23 cellular contexts compared by ENCODE assay signal in genomic region chr2:197054437-197054836, GRCh38.
A peak's percentile ranks its signal among the peaks of the same experiment; 100 is the strongest.
DNase-seq lines count a peak whose midpoint lies in the region; ATAC-seq, FAIRE-seq and TF ChIP-seq lines count a peak whose summit lies in the region.
"Had no signal": no experiment of that assay in that cellular context is flagged by ENCODE, and none has a peak within 500 bp of the region (broad histone marks: within the 10 kb centered on the region; RNA-seq: fewer than 3 reads in every experiment).

No MANE protein-coding gene starts in this region.

- H3K4me3 ChIP-seq in CD8-positive, alpha-beta memory T cell (ENCODE audit: low read length): no peak overlapping the region
- H3K4me3 ChIP-seq in astrocyte (ENCODE audit: insufficient read depth, low read depth, low read length): no peak overlapping the region
- H3K4me3 ChIP-seq: gastrocnemius medialis, HAP-1, smooth muscle cell, stomach, transverse colon had no signal

- no peak overlapping the region for H3K9ac ChIP-seq in astrocyte (ENCODE audit: low read length)

- no peak overlapping the region for H3K4me2 ChIP-seq in astrocyte (ENCODE audit: low read length)
- H3K4me2 ChIP-seq: smooth muscle cell had no signal

- peaks cover 18 to 40% (median 19%) of the 10 kb centered on the region in 3 donors for H3K4me1 Mint-ChIP-seq in CD8-positive, alpha-beta memory T cell
- H3K4me1 Mint-ChIP-seq in astrocyte (ENCODE audit: low read depth, unreplicated experiment) (peaks cover 3% of the 10 kb centered on the region), nephron progenitor cell (no peaks in the 10 kb centered on the region)

- no peak for TF ChIP-seq CTCF in astrocyte (IDR thresholded peaks at IDR 0.05; ENCODE audit: insufficient read depth, low read depth, low read length)
- no peak for TF ChIP-seq CTCF in nephron progenitor cell (IDR thresholded peaks at IDR 0.05)

- H3K27ac Mint-ChIP-seq in CD8-positive, alpha-beta memory T cell: peak overlapping the region in 7 of 8 donors; percentile 12 to 79 (median 40)
- H3K27ac Mint-ChIP-seq in astrocyte (ENCODE audit: unreplicated experiment): no peak overlapping the region
- no peak overlapping the region for H3K27ac Mint-ChIP-seq in nephron progenitor cell

- H3K27me3 Mint-ChIP-seq in CD8-positive, alpha-beta memory T cell: no peaks in the 10 kb centered on the region
- H3K27me3 Mint-ChIP-seq in astrocyte (ENCODE audit: low read depth, unreplicated experiment) (no peaks in the 10 kb centered on the region), nephron progenitor cell (ENCODE audit: low read depth, poor library complexity) (no peaks in the 10 kb centered on the region)

- H3K36me3 ChIP-seq in CD8-positive, alpha-beta memory T cell (ENCODE audit: insufficient read depth, low read length): peaks cover 29% of the 10 kb centered on the region
- no peaks in the 10 kb centered on the region for H3K36me3 ChIP-seq in astrocyte (ENCODE audit: insufficient read depth, low read length)
- H3K36me3 ChIP-seq: gastrocnemius medialis, HAP-1 had no signal

- DNase-seq in CD8-positive, alpha-beta memory T cell: no peak
- DNase-seq in astrocyte (ENCODE audit: low read depth) (peak; percentile 39), kidney glomerular epithelial cell (lab: John Stamatoyannopoulos, UW) (peak; percentile 65), nephron progenitor cell (no peak), AG08395 (ENCODE audit: low spot score) (no peak), NCI-H1048 (lab: John Stamatoyannopoulos, UW) (no peak)
- DNase-seq: cerebellar nuclear complex; gastrocnemius medialis; islet precursor cell; KBM-7; MV-4-11; NCI-H187; nucleus accumbens; SHP77 treated with DMSO at 0.1 percent for 48 hours; stimulated activated CD4-positive, alpha-beta T cell treated with anti-CD3 and anti-CD28 coated beads, Interleukin-4, amount 100 ng/mL, for 1 hour; stomach; transverse colon had no signal

- no peak overlapping the region for H3K27ac ChIP-seq in CD8-positive, alpha-beta memory T cell (ENCODE audit: low read depth, low read length)
- no peak overlapping the region for H3K27ac ChIP-seq in astrocyte (ENCODE audit: low read depth, low read length)
- H3K27ac ChIP-seq: gastrocnemius medialis, stomach, transverse colon had no signal

- peaks cover 4 to 17% (median 10%) of the 10 kb centered on the region in 5 donors for H3K9me3 Mint-ChIP-seq in CD8-positive, alpha-beta memory T cell
- H3K9me3 Mint-ChIP-seq in astrocyte (ENCODE audit: unreplicated experiment): peaks cover 9% of the 10 kb centered on the region
- H3K9me3 Mint-ChIP-seq in nephron progenitor cell: peaks cover 27% of the 10 kb centered on the region

- H4K20me1 ChIP-seq in astrocyte (ENCODE audit: insufficient read depth, low read length): no peaks in the 10 kb centered on the region

- FAIRE-seq in astrocyte (lab: Jason Lieb, UNC): no peak
- FAIRE-seq: TTC549 had no signal

- no peaks in the 10 kb centered on the region for H3K79me2 ChIP-seq in astrocyte (ENCODE audit: insufficient read depth, low read length)

- ATAC-seq in HG02610 (IDR thresholded peaks at IDR 0.05; ENCODE audit: unreplicated experiment) (peak; percentile 86), HG02973 (IDR thresholded peaks at IDR 0.05; ENCODE audit: unreplicated experiment) (no peak)
- ATAC-seq: esophagus mucosa, gastrocnemius medialis had no signal

- no peak overlapping the region for H2AFZ ChIP-seq in astrocyte (ENCODE audit: low read depth, low read length)

- no peaks in the 10 kb centered on the region for H3K27me3 ChIP-seq in CD8-positive, alpha-beta memory T cell (ENCODE audit: insufficient read depth, low read length, poor library complexity, severe bottlenecking)
- H3K27me3 ChIP-seq in astrocyte (ENCODE audit: insufficient read depth, low read length): no peaks in the 10 kb centered on the region
- H3K27me3 ChIP-seq: gastrocnemius medialis, stomach, transverse colon had no signal

- CTCF ChIA-PET in CD8-positive, alpha-beta memory T cell (lab: Charles Lee): interaction anchor here (1.4 kb wide), 1 partner anchor 114 kb away, joined by 3 read pairs; no protein-coding TSS in a partner anchor

- H3K4me1 ChIP-seq in CD8-positive, alpha-beta memory T cell (ENCODE audit: insufficient read depth, low read length): no peaks in the 10 kb centered on the region
- no peaks in the 10 kb centered on the region for H3K4me1 ChIP-seq in astrocyte (ENCODE audit: insufficient read depth, low read length)
- H3K4me1 ChIP-seq: gastrocnemius medialis, HAP-1, transverse colon had no signal

- peaks cover 41 to 90% (median 66%) of the 10 kb centered on the region in 3 donors for H3K36me3 Mint-ChIP-seq in CD8-positive, alpha-beta memory T cell
- H3K36me3 Mint-ChIP-seq in astrocyte (ENCODE audit: low read depth, unreplicated experiment): no peaks in the 10 kb centered on the region
- no peaks in the 10 kb centered on the region for H3K36me3 Mint-ChIP-seq in nephron progenitor cell (ENCODE audit: low read depth)

- H3K4me3 Mint-ChIP-seq in CD8-positive, alpha-beta memory T cell: no peak overlapping the region
- H3K4me3 Mint-ChIP-seq in astrocyte (ENCODE audit: unreplicated experiment) (no peak overlapping the region), nephron progenitor cell (no peak overlapping the region)

- peaks cover 9% of the 10 kb centered on the region for H3K9me3 ChIP-seq in CD8-positive, alpha-beta memory T cell (ENCODE audit: low read length)
- H3K9me3 ChIP-seq in astrocyte (ENCODE audit: insufficient read depth, low read depth, low read length): no peaks in the 10 kb centered on the region
- H3K9me3 ChIP-seq: gastrocnemius medialis, HAP-1 had no signal

- POLR2A ChIA-PET in CD8-positive, alpha-beta memory T cell (lab: Charles Lee): interaction anchor here (0.6 kb wide), 1 partner anchor 20 kb away, joined by 3 read pairs; no protein-coding TSS in a partner anchor

Comparison
In these comparisons a context has a peak if more than half of its experiments do, and no peak if none do; other contexts are left out.
1. DNase-seq: peak in astrocyte (single experiment) and kidney glomerular epithelial cell (single experiment); none in CD8-positive, alpha-beta memory T cell (0 of 5), nephron progenitor cell (single experiment), AG08395 (single experiment) and NCI-H1048 (single experiment).
2. H3K27ac Mint-ChIP-seq: peak in CD8-positive, alpha-beta memory T cell (7 of 8); none in astrocyte (single experiment) and nephron progenitor cell (single experiment).